In the genomic region with DNA sequence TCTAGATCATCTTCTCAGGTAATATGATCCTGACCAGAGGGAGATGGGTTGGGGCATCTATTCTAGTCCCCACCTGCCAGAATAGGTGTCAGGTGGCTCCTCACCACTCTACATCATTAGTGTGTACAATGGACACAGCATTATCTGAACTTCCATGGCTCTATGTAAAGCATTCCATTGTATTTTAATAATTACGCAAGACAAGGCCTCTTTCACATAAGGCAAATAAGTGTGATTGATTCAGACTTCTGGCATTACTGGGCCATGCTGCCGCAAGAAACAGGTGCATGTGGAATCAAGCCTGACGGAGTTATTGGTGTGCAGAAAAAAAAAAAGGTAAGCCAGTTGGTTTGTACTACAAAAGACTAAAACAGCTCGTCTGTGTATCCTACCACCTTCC, we compare ENCODE assay signal across 1 cellular context.
TF ChIP-seq lines count a peak whose summit lies in the region.

No MANE protein-coding gene starts in this region.

TF ChIP-seq in HepG2, 621 proteins besides CTCF, POLR2A, EP300 and RAD21:
- TF ChIP-seq KDM5B (CRISPR knock-in tag; IDR thresholded peaks at IDR 0.05; ENCODE audit: borderline replicate concordance) (no peak), TCF12 (IDR thresholded peaks at IDR 0.05) (no peak), TCF12 (CRISPR knock-in tag; IDR thresholded peaks at IDR 0.05) (no peak), CEBPB (IDR thresholded peaks at IDR 0.05; ENCODE audit: borderline replicate concordance, low read depth, low read length) (peak; percentile 78; the same call in 1 of the 2 replicates), SOX6 (IDR thresholded peaks at IDR 0.05) (no peak), SOX6 (CRISPR knock-in tag; IDR thresholded peaks at IDR 0.05) (peak; percentile 17; the same call in 1 of the 2 replicates)
